In genomic region chr11:94555752-94556329, GRCh38 we compare ENCODE assay signal across 7 cellular contexts. TPM values are rescaled to one million over a fixed set of nuclear protein-coding genes. Genes with fewer than 3 reads are reported as not detected.
"Had no signal": no experiment of that assay in that cellular context is flagged by ENCODE, and none has a peak within 500 bp of the region (broad histone marks: within the 10 kb centered on the region; RNA-seq: fewer than 3 reads in every experiment).

No MANE protein-coding gene starts in this region.

RNA-seq across cellular contexts. Expression of gene C11orf97, which starts 43.6 kb away (rescaled TPM):
- total RNA-seq: K562, M059J, OCI-LY7, PC-3, SK-MEL-5, T-helper 17 cell had no signal
- polyA plus RNA-seq: IgD-negative memory B cell, K562 had no signal
